27 cellular contexts compared by ENCODE assay signal in genomic region chr16:22333457-22333994, GRCh38. TPM values are rescaled to one million over a fixed set of nuclear protein-coding genes. Genes with fewer than 3 reads are reported as not detected.
DNase-seq lines count a peak whose midpoint lies in the region; ATAC-seq and TF ChIP-seq lines count a peak whose summit lies in the region.
"Had no signal": no experiment of that assay in that cellular context is flagged by ENCODE, and none has a peak within 500 bp of the region (broad histone marks: within the 10 kb centered on the region; RNA-seq: fewer than 3 reads in every experiment).

No MANE protein-coding gene starts in this region.

- no peak overlapping the region for H3K4me2 ChIP-seq in IMR-90 (ENCODE audit: low read depth, low read length)

- no peak overlapping the region for H2BK15ac ChIP-seq in IMR-90 (ENCODE audit: low read depth, low read length)

- no peak overlapping the region for H3K27ac ChIP-seq in CD8-positive, alpha-beta T cell (ENCODE audit: low read depth, low read length)
- H3K27ac ChIP-seq in IMR-90 (ENCODE audit: insufficient read depth, low read length) (peak overlapping the region; percentile 20; the same call in 1 of the 2 replicates), left lung (no peak overlapping the region)
- H3K27ac ChIP-seq: C4-2B, VCaP had no signal

- no peak overlapping the region for H4K5ac ChIP-seq in IMR-90 (ENCODE audit: low read depth, low read length)

- no peak overlapping the region for H2AK5ac ChIP-seq in IMR-90 (ENCODE audit: low read depth, low read length)

- peak overlapping the region; percentile 26 for H2AK9ac ChIP-seq in IMR-90 (replicated peaks; ENCODE audit: low read depth, low read length, poor library complexity)

- no peak overlapping the region for H2BK5ac ChIP-seq in IMR-90 (ENCODE audit: low read depth, low read length, poor library complexity, severe bottlenecking)

- no peak for TF ChIP-seq CTCF in CD8-positive, alpha-beta T cell (IDR thresholded peaks at IDR 0.05)
- TF ChIP-seq CTCF in IMR-90 (conservative IDR thresholded peaks at IDR 0.05; ENCODE audit: low read depth, low read length) (no peak), left lung (IDR thresholded peaks at IDR 0.05) (no peak)

- no peak overlapping the region for H3K18ac ChIP-seq in IMR-90 (ENCODE audit: low read depth, low read length)

- H3K79me1 ChIP-seq in IMR-90 (ENCODE audit: low read depth in 1 of 2, low read length in 2 of 2): peaks cover 26 to 46% of the 10 kb centered on the region in 2 experiments

- no peak for TF ChIP-seq RAD21 in IMR-90 (IDR thresholded peaks at IDR 0.05; ENCODE audit: low read length)

- no peak overlapping the region for H2BK120ac ChIP-seq in IMR-90 (ENCODE audit: low read depth, low read length)

- H3K9me3 ChIP-seq in CD8-positive, alpha-beta T cell (ENCODE audit: low read length): peaks cover 5% of the 10 kb centered on the region
- H3K9me3 ChIP-seq in IMR-90 (ENCODE audit: control insufficient read depth, insufficient read depth, low read length) (peaks cover 2% of the 10 kb centered on the region; the same call in 1 of the 2 replicates), left lung (peaks cover 0 to 14% of the 10 kb centered on the region in 2 donors)

- no peaks in the 10 kb centered on the region for H3K27me3 ChIP-seq in CD8-positive, alpha-beta T cell (ENCODE audit: insufficient read depth, low read length)
- no peaks in the 10 kb centered on the region for H3K27me3 ChIP-seq in IMR-90 (ENCODE audit: control insufficient read depth, insufficient read depth, low read length)
- H3K27me3 ChIP-seq in left lung: no peaks in the 10 kb centered on the region

- H4K91ac ChIP-seq in IMR-90 (ENCODE audit: insufficient read depth, low read depth, low read length): no peak overlapping the region

- no peak overlapping the region for H2BK20ac ChIP-seq in IMR-90 (ENCODE audit: low read depth, low read length)

- in situ Hi-C loops in IMR-90 (cut with MboI; ENCODE audit: low sequenced_read_pairs): loop anchor here (25.0 kb wide), 1 partner anchor 1171 kb away; the partner anchor contains the start of genes DNAH3 and LDAF1

- no peak overlapping the region for H3K4ac ChIP-seq in IMR-90 (ENCODE audit: low read depth, low read length)

- no peaks in the 10 kb centered on the region for H3K27me3 Mint-ChIP-seq in CD8-positive, alpha-beta T cell (ENCODE audit: low read depth)
- H3K27me3 Mint-ChIP-seq: activated CD4-positive, alpha-beta T cell treated with anti-CD3 and anti-CD28 coated beads for 36 hours; effector memory CD8-positive, alpha-beta T cell had no signal

- CTCF ChIA-PET in CD8-positive, alpha-beta T cell (lab: Charles Lee): no interaction called here
- CTCF ChIA-PET in IMR-90 (lab: Yijun Ruan, JAX): no interaction called here

- peaks cover 26% of the 10 kb centered on the region for H3K4me1 Mint-ChIP-seq in CD8-positive, alpha-beta T cell (ENCODE audit: low read depth)
- H3K4me1 Mint-ChIP-seq: neural crest cell had no signal

- DNase-seq in CD8-positive, alpha-beta T cell: no peak
- DNase-seq in IMR-90 (no peak), left lung (peak in 1 of 2 donors; percentile 62), pons (ENCODE audit: low spot score) (peak; percentile 26), NCI-H446 (lab: John Stamatoyannopoulos, UW) (no peak), GM03348 (ENCODE audit: low spot score) (no peak), DMS114 treated with DMSO at 0.1 percent for 48 hours (lab: John Stamatoyannopoulos, UW; ENCODE audit: unreplicated experiment) (no peak)
- DNase-seq: activated CD4-positive, alpha-beta T cell treated with anti-CD3 and anti-CD28 coated beads for 36 hours; anterior cingulate cortex; cortex of kidney; effector memory CD8-positive, alpha-beta T cell; islet precursor cell; NCI-H146; NCI-H2107; NCI-H345; NCI-H748 treated with DMSO at 0.1 percent for 48 hours; SHP77 treated with DMSO at 0.1 percent for 48 hours; stimulated activated CD4-positive, alpha-beta T cell treated with anti-CD3 and anti-CD28 coated beads, Interleukin-4, amount 100 ng/mL, for 24 hours; T-helper 9 cell; trophoblast cell had no signal

- H3K23ac ChIP-seq in IMR-90 (ENCODE audit: low read depth, low read length): no peak overlapping the region

- TF ChIP-seq POLR2A in IMR-90 (IDR thresholded peaks at IDR 0.05; ENCODE audit: low read depth, low read length): no peak

- no peak overlapping the region for H2AFZ ChIP-seq in IMR-90 (replicated peaks; ENCODE audit: low read length, poor library complexity)

- H3K27ac Mint-ChIP-seq in CD8-positive, alpha-beta T cell: peak overlapping the region; percentile 27
- H3K27ac Mint-ChIP-seq: activated CD4-positive, alpha-beta T cell treated with anti-CD3 and anti-CD28 coated beads for 36 hours; activated naive CD4-positive, alpha-beta T cell treated with anti-CD3 and anti-CD28 coated beads, Interleukin-2, amount 50 U/mL, for 72 hours; effector memory CD8-positive, alpha-beta T cell had no signal

- H3K36me3 ChIP-seq in CD8-positive, alpha-beta T cell (ENCODE audit: insufficient read depth, low read length): peaks cover 23% of the 10 kb centered on the region
- peaks cover 43% of the 10 kb centered on the region for H3K36me3 ChIP-seq in IMR-90 (ENCODE audit: control insufficient read depth, insufficient read depth, low read length)
- peaks cover 0 to 81% of the 10 kb centered on the region in 2 donors for H3K36me3 ChIP-seq in left lung

- no peak for ATAC-seq in CD8-positive, alpha-beta T cell
- no peak for ATAC-seq in IMR-90 (ENCODE audit: low read depth)
- peak; percentile 83 for ATAC-seq in left lung
- ATAC-seq: activated CD4-positive, alpha-beta T cell treated with anti-CD3 and anti-CD28 coated beads for 36 hours; activated naive CD4-positive, alpha-beta T cell treated with anti-CD3 and anti-CD28 coated beads, Interleukin-2, amount 50 U/mL, for 72 hours; effector memory CD8-positive, alpha-beta T cell; GM12878; Panc1 had no signal

- peaks cover 19% of the 10 kb centered on the region for H3K9me3 Mint-ChIP-seq in CD8-positive, alpha-beta T cell

- no peaks in the 10 kb centered on the region for H3K4me1 ChIP-seq in CD8-positive, alpha-beta T cell (ENCODE audit: insufficient read depth, low read length)
- H3K4me1 ChIP-seq in IMR-90 (ENCODE audit: control insufficient read depth, insufficient read depth, low read length): peaks cover 5% of the 10 kb centered on the region; the same call in 1 of the 2 replicates
- peaks cover 0 to 9% of the 10 kb centered on the region in 2 donors for H3K4me1 ChIP-seq in left lung

- H3K36me3 Mint-ChIP-seq in CD8-positive, alpha-beta T cell: peaks cover 89% of the 10 kb centered on the region

- H3K56ac ChIP-seq in IMR-90 (ENCODE audit: extremely low read depth, insufficient read depth, low read length): no peak overlapping the region

- H3K4me3 Mint-ChIP-seq in CD8-positive, alpha-beta T cell: no peak overlapping the region
- H3K4me3 Mint-ChIP-seq: activated CD4-positive, alpha-beta T cell treated with anti-CD3 and anti-CD28 coated beads for 36 hours; effector memory CD8-positive, alpha-beta T cell; neural crest cell had no signal

- no peak overlapping the region for H3K4me3 ChIP-seq in CD8-positive, alpha-beta T cell (ENCODE audit: low read depth, low read length)
- H3K4me3 ChIP-seq in IMR-90 (ENCODE audit: insufficient read depth, low read depth, low read length): no peak overlapping the region
- H3K4me3 ChIP-seq in left lung: no peak overlapping the region
- H3K4me3 ChIP-seq: GM12878, lung had no signal

- no peak overlapping the region for H3K14ac ChIP-seq in IMR-90 (replicated peaks; ENCODE audit: low read depth, low read length)

- H3K9ac ChIP-seq in IMR-90 (ENCODE audit: low read depth, low read length): no peak overlapping the region

- peaks cover 12% of the 10 kb centered on the region for H3K9me1 ChIP-seq in IMR-90 (ENCODE audit: insufficient read depth, low read length)

- peaks cover 23% of the 10 kb centered on the region for H4K20me1 ChIP-seq in IMR-90 (ENCODE audit: insufficient read depth, low read length)

- WGBS in IMR-90 (ENCODE audit: extremely low coverage in 2 of 2, insufficient read length in 1 of 2), 2 experiments: 100% methylated on average over 3 of the region's 6 CpGs; no CpG with 5 or more reads in 1 of the 2 experiments

- H4K8ac ChIP-seq in IMR-90 (ENCODE audit: low read depth in 2 of 2, low read length in 2 of 2): 0 out of 4 replicates have a peak overlapping the region, but pooled peaks of 1 of the 2 experiments have one; percentile 33

- intact Hi-C loops in CD8-positive, alpha-beta T cell (cut with DNase I, micrococcal nuclease): loop anchor here in 1 of 2 experiments (10.0 kb wide), 1 partner anchor 81 kb away; no protein-coding TSS in a partner anchor
- intact Hi-C loops in IMR-90 (cut with micrococcal nuclease): no loop called here
- intact Hi-C loops in left lung (cut with DNase I): no loop called here

- dilution Hi-C loops in IMR-90 (cut with HindIII; ENCODE audit: low sequenced_read_pairs, unreplicated experiment): no loop called here

- POLR2A ChIA-PET in CD8-positive, alpha-beta T cell (lab: Charles Lee): no interaction called here
- POLR2A ChIA-PET in IMR-90 (lab: Charles Lee; ENCODE audit: unreplicated experiment): no interaction called here

- no TSS peak for BruUV-seq in IMR-90 (replicated peaks; lab: Mats Ljungman, UMichigan)

TF ChIP-seq in IMR-90, 13 proteins besides CTCF, POLR2A, EP300 and RAD21 (continues in another document):
- no peak for TF ChIP-seq BHLHE40 (IDR thresholded peaks at IDR 0.05; ENCODE audit: low read depth, low read length)
- no peak for TF ChIP-seq SMC3 (IDR thresholded peaks at IDR 0.05; ENCODE audit: low read depth, low read length)
- no peak for TF ChIP-seq RCOR1 (IDR thresholded peaks at IDR 0.05; ENCODE audit: insufficient replicate concordance, low read length)
- TF ChIP-seq FOS (IDR thresholded peaks at IDR 0.05; ENCODE audit: low read depth, low read length): no peak
- no peak for TF ChIP-seq CEBPB (IDR thresholded peaks at IDR 0.05; ENCODE audit: low read depth, low read length)
- TF ChIP-seq RFX5 (IDR thresholded peaks at IDR 0.05; ENCODE audit: low read depth, low read length): no peak
- no peak for TF ChIP-seq CHD1 (IDR thresholded peaks at IDR 0.05; ENCODE audit: low read depth, low read length)

RNA-seq across cellular contexts. Expression of gene POLR3E, which starts 36.3 kb away (rescaled TPM):
- 100 to 1,000 TPM; 300 to 307 TPM for total RNA-seq in CD8-positive, alpha-beta T cell
- total RNA-seq in IMR-90 (2012; rRNA removed): 19.9 and 71.1 TPM in 2 replicates
- 46.0 and 49.5 TPM in 2 replicates for polyA plus RNA-seq in IMR-90 (2012; rRNA removed)
- 19.8 and 21.1 TPM in 2 replicates for polyA plus RNA-seq in IMR-90 (2012; cell fraction: cytosol; rRNA removed)
- polyA plus RNA-seq in IMR-90 (2012; cell fraction: nucleus; rRNA removed; ENCODE audit: low replicate concordance): 49.8 and 64.8 TPM in 2 replicates
- total RNA-seq in left lung: 10 to 100 TPM; 29.2 to 44.3 TPM

RNA-seq across cellular contexts. Expression of gene CDR2, which starts 40.9 kb away (rescaled TPM):
- 100 to 1,000 TPM; 119 to 120 TPM for total RNA-seq in CD8-positive, alpha-beta T cell
- total RNA-seq in IMR-90 (2012; rRNA removed): 44.2 and 48.4 TPM in 2 replicates
- polyA plus RNA-seq in IMR-90 (2012; rRNA removed): 33.1 and 37.7 TPM in 2 replicates
- 22.5 and 26.0 TPM in 2 replicates for polyA plus RNA-seq in IMR-90 (2012; cell fraction: cytosol; rRNA removed)
- polyA plus RNA-seq in IMR-90 (2012; cell fraction: nucleus; rRNA removed; ENCODE audit: low replicate concordance): 15.0 and 38.4 TPM in 2 replicates
- total RNA-seq in left lung: 10 to 100 TPM; 17.3 to 18.7 TPM
